Comparison of ENCODE assay signal across 15 cellular contexts in the genomic region with DNA sequence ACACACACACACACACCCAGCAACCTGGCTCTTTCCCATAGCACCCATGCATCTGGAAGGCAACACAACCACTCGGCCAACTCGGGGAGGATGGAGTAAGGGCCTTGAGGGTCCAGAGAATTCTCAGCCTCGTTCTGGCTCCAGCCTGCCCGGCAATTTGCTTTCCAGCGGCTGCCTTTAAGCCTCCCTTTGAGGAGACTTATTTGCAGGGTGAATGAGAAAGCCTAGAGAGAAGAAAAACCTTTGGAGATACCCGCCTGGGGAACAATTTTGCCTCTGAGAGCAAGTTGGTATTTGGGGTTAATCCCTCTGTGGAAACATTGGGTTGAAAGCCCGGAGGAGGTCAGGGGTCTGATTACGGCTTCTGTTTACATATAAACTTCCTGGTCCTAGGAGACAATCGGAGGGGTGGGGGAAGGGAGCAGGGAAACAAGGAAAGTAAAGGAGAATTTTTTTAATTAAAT.
DNase-seq lines count a peak whose midpoint lies in the region; ATAC-seq and TF ChIP-seq lines count a peak whose summit lies in the region.
"Had no signal": no experiment of that assay in that cellular context is flagged by ENCODE, and none has a peak within 500 bp of the region (broad histone marks: within the 10 kb centered on the region; RNA-seq: fewer than 3 reads in every experiment).

No MANE protein-coding gene starts in this region.

- H3K27me3 ChIP-seq in body of pancreas (no peaks in the 10 kb centered on the region), mesenchymal stem cell (ENCODE audit: control insufficient read depth in 1 of 2, insufficient read depth in 1 of 2, low read length in 2 of 2) (peaks cover 19 to 79% of the 10 kb centered on the region in 2 experiments)

- H3K4me3 Mint-ChIP-seq in type B pancreatic cell = peak overlapping the region; percentile 60
- H3K4me3 Mint-ChIP-seq: central memory CD8-positive, alpha-beta T cell had no signal

- WGBS in body of pancreas, 2 donors = 44 to 55% methylated on average over 9 of the region's 9 CpGs
- WGBS in mesenchymal stem cell = 10% methylated on average over 9 of the region's 9 CpGs

- peak overlapping the region; percentile 83 for H4K91ac ChIP-seq in mesenchymal stem cell (ENCODE audit: low read length)

- H3K14ac ChIP-seq in mesenchymal stem cell (ENCODE audit: low read length in 2 of 2) = peak overlapping the region in 1 of 2 experiments; percentile 13

- H3K79me1 ChIP-seq in mesenchymal stem cell (replicated peaks; ENCODE audit: low read length, poor library complexity, severe bottlenecking) = no peaks in the 10 kb centered on the region

- H3K9me3 Mint-ChIP-seq in type B pancreatic cell = no peaks in the 10 kb centered on the region
- H3K9me3 Mint-ChIP-seq: activated naive CD4-positive, alpha-beta T cell treated with anti-CD3 and anti-CD28 coated beads, Interleukin-2, amount 50 U/mL, for 72 hours; central memory CD8-positive, alpha-beta T cell had no signal

- peaks cover 52% of the 10 kb centered on the region for H3K4me1 Mint-ChIP-seq in type B pancreatic cell (ENCODE audit: unreplicated experiment)
- H3K4me1 Mint-ChIP-seq: central memory CD8-positive, alpha-beta T cell had no signal

- H2BK120ac ChIP-seq in mesenchymal stem cell (ENCODE audit: low read depth, low read length) = no peak overlapping the region

- peak overlapping the region; percentile 47 to 89 for H3K18ac ChIP-seq in mesenchymal stem cell (ENCODE audit: low read depth in 1 of 2, low read length in 2 of 2)

- H4K8ac ChIP-seq in mesenchymal stem cell (ENCODE audit: low read length) = peak overlapping the region; percentile 86

- no peak overlapping the region for H2AFZ ChIP-seq in mesenchymal stem cell (ENCODE audit: low read depth, low read length)

- intact Hi-C loops in body of pancreas (cut with DNase I) (no loop called here), left cardiac atrium (cut with DNase I) (no loop called here), posterior vena cava (cut with DNase I) (no loop called here)

- no peaks in the 10 kb centered on the region for H3K27me3 Mint-ChIP-seq in type B pancreatic cell

- no peak overlapping the region for H3K9ac ChIP-seq in mesenchymal stem cell (ENCODE audit: low read length)

- H3K9me3 ChIP-seq in body of pancreas (no peaks in the 10 kb centered on the region), mesenchymal stem cell (ENCODE audit: control insufficient read depth, low read length) (no peaks in the 10 kb centered on the region)
- H3K9me3 ChIP-seq: left ventricle myocardium inferior had no signal

- no peak for TF ChIP-seq POLR2A in body of pancreas (IDR thresholded peaks at IDR 0.05)

- peak overlapping the region; percentile 50 for H2AK5ac ChIP-seq in mesenchymal stem cell (ENCODE audit: low read length, severe bottlenecking)

- peak overlapping the region; percentile 26 to 93 for H2BK12ac ChIP-seq in mesenchymal stem cell (ENCODE audit: low read length in 2 of 2)

- H3K27ac ChIP-seq in body of pancreas (no peak overlapping the region), mesenchymal stem cell (ENCODE audit: low read length, poor library complexity, severe bottlenecking) (no peak overlapping the region)
- H3K27ac ChIP-seq: epithelial cell of prostate, HL-60, left ventricle myocardium inferior had no signal

- DNase-seq in NCI-H510A treated with DMSO at 0.1 percent for 48 hours (lab: John Stamatoyannopoulos, UW) (peak; percentile 19), NCI-H510A (lab: John Stamatoyannopoulos, UW) (no peak), body of pancreas (peak in 2 of 4 donors; percentile 26 to 39), mesenchymal stem cell (peak; percentile 80), type B pancreatic cell (ENCODE audit: extremely low spot score, unreplicated experiment) (no peak), left cardiac atrium (no peak), posterior vena cava (ENCODE audit: low spot score) (no peak)
- DNase-seq: left ventricle myocardium inferior, NCI-H2171 treated with DMSO at 0.1 percent for 48 hours had no signal

- peak; percentile 58 for ATAC-seq in body of pancreas
- ATAC-seq in left cardiac atrium = no peak
- ATAC-seq in HG02588 (IDR thresholded peaks at IDR 0.05; ENCODE audit: unreplicated experiment) = no peak
- ATAC-seq: activated naive CD4-positive, alpha-beta T cell treated with anti-CD3 and anti-CD28 coated beads, Interleukin-2, amount 50 U/mL, for 72 hours; HCT116 had no signal

- H3K36me3 Mint-ChIP-seq in type B pancreatic cell = no peaks in the 10 kb centered on the region
- H3K36me3 Mint-ChIP-seq: activated naive CD4-positive, alpha-beta T cell treated with anti-CD3 and anti-CD28 coated beads, Interleukin-2, amount 50 U/mL, for 72 hours had no signal

- H3K4me2 ChIP-seq in mesenchymal stem cell (ENCODE audit: low read length, poor library complexity, severe bottlenecking) = no peak overlapping the region

- H2BK15ac ChIP-seq in mesenchymal stem cell (ENCODE audit: low read depth, poor library complexity, severe bottlenecking) = peak overlapping the region; percentile 4

- H3K4me1 ChIP-seq in body of pancreas = peaks cover 6% of the 10 kb centered on the region
- peaks cover 17% of the 10 kb centered on the region for H3K4me1 ChIP-seq in mesenchymal stem cell (ENCODE audit: control insufficient read depth, insufficient read depth, low read depth, low read length)

- H3K27ac Mint-ChIP-seq in type B pancreatic cell = peak overlapping the region; percentile 51
- H3K27ac Mint-ChIP-seq: activated naive CD4-positive, alpha-beta T cell treated with anti-CD3 and anti-CD28 coated beads, Interleukin-2, amount 50 U/mL, for 72 hours had no signal

- H3K36me3 ChIP-seq in body of pancreas (replicated peaks in 1 of 2; ENCODE audit: insufficient read depth in 1 of 2, low read depth in 2 of 2) (no peaks in the 10 kb centered on the region), mesenchymal stem cell (ENCODE audit: control insufficient read depth in 1 of 2, insufficient read depth in 2 of 2, low read depth in 1 of 2, low read length in 2 of 2) (no peaks in the 10 kb centered on the region)
- H3K36me3 ChIP-seq: left ventricle myocardium inferior had no signal

- H3K4me3 ChIP-seq in body of pancreas (no peak overlapping the region), mesenchymal stem cell (ENCODE audit: insufficient read depth in 1 of 2, low read depth in 1 of 2, low read length in 2 of 2) (no peak overlapping the region)
- H3K4me3 ChIP-seq: left ventricle myocardium inferior had no signal

- peak overlapping the region; percentile 12 to 92 for H3K4ac ChIP-seq in mesenchymal stem cell (ENCODE audit: low read depth in 1 of 2, low read length in 2 of 2)

- TF ChIP-seq CTCF in body of pancreas (IDR thresholded peaks at IDR 0.05) (no peak), type B pancreatic cell (conservative IDR thresholded peaks at IDR 0.05) (no peak)

- H3K23ac ChIP-seq in mesenchymal stem cell (ENCODE audit: low read length in 2 of 2) = peak overlapping the region in 1 of 2 experiments; percentile 1

- no peak overlapping the region for H2BK5ac ChIP-seq in mesenchymal stem cell (ENCODE audit: low read depth, low read length, poor library complexity, severe bottlenecking)

Comparison
In these comparisons a context has a peak if more than half of its experiments do, and no peak if none do; other contexts are left out.
1. DNase-seq: peak in NCI-H510A treated with DMSO at 0.1 percent for 48 hours (single experiment) and mesenchymal stem cell (single experiment); none in NCI-H510A (single experiment), type B pancreatic cell (single experiment), left cardiac atrium (single experiment) and posterior vena cava (single experiment).